8 cellular contexts compared by ENCODE assay signal in genomic region chr9:92097997-92098482, GRCh38. TPM values are rescaled to one million over a fixed set of nuclear protein-coding genes. Genes with fewer than 3 reads are reported as not detected.
DNase-seq lines count a peak whose midpoint lies in the region; ATAC-seq and TF ChIP-seq lines count a peak whose summit lies in the region.

No MANE protein-coding gene starts in this region.

- no peak overlapping the region for H3K4me3 Mint-ChIP-seq in mesothelial cell of epicardium

- no peaks in the 10 kb centered on the region for H3K27me3 ChIP-seq in iPS DF 6.9 (ENCODE audit: control insufficient read depth, insufficient read depth, low read length)

- no peak for ATAC-seq in HG02588 (IDR thresholded peaks at IDR 0.05; ENCODE audit: unreplicated experiment)

- 0 out of 2 replicates have a peak, but pooled peaks cover 6% of the 10 kb centered on the region for H3K4me1 ChIP-seq in iPS DF 6.9 (ENCODE audit: control insufficient read depth, insufficient read depth, low read length)

- in situ Hi-C loops in SK-MEL-5 (cut with HindIII; ENCODE audit: low pct_unique_long_range_greater_than_20kb, low sequenced_read_pairs): no loop called here
- in situ Hi-C loops in astrocyte of the spinal cord (cut with HindIII; ENCODE audit: low sequenced_read_pairs): no loop called here

- H3K27ac ChIP-seq in iPS DF 6.9 (ENCODE audit: low read length): no peak overlapping the region

- no peaks in the 10 kb centered on the region for H3K36me3 ChIP-seq in iPS DF 6.9 (ENCODE audit: control insufficient read depth, insufficient read depth, low read length)

- DNase-seq in SK-MEL-5 (ENCODE audit: low read depth, low spot score) (peak; percentile 93), astrocyte of the spinal cord (ENCODE audit: low read depth, low spot score) (peak; percentile 87), iPS DF 6.9 (ENCODE audit: low read depth, low spot score) (peak; percentile 88), mesothelial cell of epicardium (ENCODE audit: low spot score in 2 of 2, unreplicated experiment in 2 of 2) (no peak), NCI-H510A treated with DMSO at 0.1 percent for 48 hours (lab: John Stamatoyannopoulos, UW) (no peak), glomerular visceral epithelial cell (ENCODE audit: extremely low spot score) (no peak)
- DNase-seq in stimulated activated CD4-positive, alpha-beta T cell treated with anti-CD3 and anti-CD28 coated beads, Interleukin-15, amount 100 ng/mL, for 48 hours (ENCODE audit: low read depth in 2 of 2): peak; percentile 27 to 75

- no peaks in the 10 kb centered on the region for H3K9me3 ChIP-seq in iPS DF 6.9 (ENCODE audit: control insufficient read depth, insufficient read depth, low read length)

- H3K27me3 Mint-ChIP-seq in mesothelial cell of epicardium (ENCODE audit: low read depth): no peaks in the 10 kb centered on the region

- peaks cover 14% of the 10 kb centered on the region for H3K9me3 Mint-ChIP-seq in mesothelial cell of epicardium

- H3K4me3 ChIP-seq in astrocyte of the spinal cord (ENCODE audit: low read depth, low read length) (peak overlapping the region; percentile 2), iPS DF 6.9 (ENCODE audit: low read length) (no peak overlapping the region)

- no peak for TF ChIP-seq CTCF in astrocyte of the spinal cord (IDR thresholded peaks at IDR 0.05; ENCODE audit: low read depth, low read length)
- TF ChIP-seq CTCF in mesothelial cell of epicardium (IDR thresholded peaks at IDR 0.05; ENCODE audit: unreplicated experiment): no peak

- no CpG with 5 or more reads among the region's 26 CpGs for WGBS in iPS DF 6.9 (ENCODE audit: insufficient coverage, insufficient read length)

- peaks cover 37% of the 10 kb centered on the region for H3K36me3 Mint-ChIP-seq in mesothelial cell of epicardium

- no peaks in the 10 kb centered on the region for H3K4me1 Mint-ChIP-seq in mesothelial cell of epicardium

- no peak overlapping the region for H3K27ac Mint-ChIP-seq in mesothelial cell of epicardium

RNA-seq across cellular contexts. Expression of gene SPTLC1, which starts 17.2 kb away (rescaled TPM):
- 105 and 112 TPM in 2 replicates for total RNA-seq in SK-MEL-5 (2014; rRNA removed; shearing (Covaris generic))
- polyA plus RNA-seq in SK-MEL-5 (2015; cell fraction: cytosol; rRNA removed): 88.2 and 91.8 TPM in 2 replicates
- polyA plus RNA-seq in SK-MEL-5 (2015; cell fraction: nucleus; rRNA removed): 101 and 102 TPM in 2 replicates
- total RNA-seq in mesothelial cell of epicardium: 74.6 to 77.7 TPM (median 77.7 TPM) in 3 replicates

Comparison
In these comparisons a context has a peak if more than half of its experiments do, and no peak if none do; other contexts are left out.
1. DNase-seq: peak in SK-MEL-5 (single experiment), astrocyte of the spinal cord (single experiment), iPS DF 6.9 (single experiment) and stimulated activated CD4-positive, alpha-beta T cell treated with anti-CD3 and anti-CD28 coated beads, Interleukin-15, amount 100 ng/mL, for 48 hours (2 of 2); none in mesothelial cell of epicardium (0 of 2), NCI-H510A treated with DMSO at 0.1 percent for 48 hours (single experiment) and glomerular visceral epithelial cell (single experiment).